In the genomic region with DNA sequence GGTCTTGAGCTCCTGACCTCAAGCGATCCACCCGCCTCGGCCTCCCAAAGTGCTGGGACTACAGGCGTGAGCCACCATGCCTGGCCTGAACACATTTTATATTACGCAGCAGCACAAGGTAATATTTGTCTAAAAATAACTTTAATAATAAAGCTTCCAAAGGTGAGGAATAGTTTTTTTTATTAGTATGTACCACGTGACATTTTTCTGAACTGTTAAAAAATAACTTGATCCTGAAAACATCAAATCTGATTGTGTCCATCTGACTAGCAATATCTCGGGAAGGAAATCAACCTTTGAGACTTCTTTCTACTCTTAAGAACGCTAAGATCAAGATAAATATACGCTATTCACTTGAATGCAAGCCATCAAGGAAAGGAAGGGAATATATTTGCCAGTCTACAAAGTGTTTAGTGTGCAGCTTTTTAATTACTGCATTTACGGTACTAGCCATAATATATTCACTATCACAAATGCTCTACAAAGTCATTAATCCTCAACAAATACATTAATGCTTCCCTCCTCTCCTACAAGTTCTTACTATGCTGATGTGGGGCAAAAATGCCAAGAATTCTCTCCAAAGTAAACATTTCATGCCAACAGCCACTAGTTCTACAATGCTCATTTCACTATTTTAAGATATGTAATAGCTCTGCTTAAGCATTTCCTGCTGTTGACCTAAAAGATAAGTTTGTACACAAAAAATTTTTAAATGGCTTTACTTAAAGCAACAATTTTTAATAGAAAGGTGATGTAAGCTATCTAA, we compare ENCODE assay signal across 26 cellular contexts.
A peak's percentile ranks its signal among the peaks of the same experiment; 100 is the strongest.
DNase-seq lines count a peak whose midpoint lies in the region; ATAC-seq and TF ChIP-seq lines count a peak whose summit lies in the region.
"Had no signal": no experiment of that assay in that cellular context is flagged by ENCODE, and none has a peak within 500 bp of the region (broad histone marks: within the 10 kb centered on the region; RNA-seq: fewer than 3 reads in every experiment).

No MANE protein-coding gene starts in this region.

- no peaks in the 10 kb centered on the region for H3K9me2 ChIP-seq in hepatocyte (replicated peaks; ENCODE audit: insufficient read depth)

- no peaks in the 10 kb centered on the region for H4K20me1 ChIP-seq in hepatocyte (ENCODE audit: insufficient read depth, poor library complexity, severe bottlenecking)

- H3K36me3 ChIP-seq in hepatocyte (replicated peaks; ENCODE audit: insufficient read depth, low read depth) (no peaks in the 10 kb centered on the region), upper lobe of right lung (no peaks in the 10 kb centered on the region)
- H3K36me3 ChIP-seq: gastroesophageal sphincter, WERI-Rb-1 had no signal

- 84% methylated on average over 10 of the region's 10 CpGs for WGBS in hepatocyte (ENCODE audit: low lambda C conversion rate, missing lambda C conversion rate)

- H3K27ac ChIP-seq in hepatocyte (no peak overlapping the region), upper lobe of right lung (peak overlapping the region; percentile 14)
- H3K27ac ChIP-seq: epithelial cell of prostate, PC-9, WERI-Rb-1 had no signal

- H3K4me2 ChIP-seq in hepatocyte: peak overlapping the region; percentile 14
- H3K4me2 ChIP-seq: PC-9 had no signal

- DNase-seq in NCI-H1048 (lab: John Stamatoyannopoulos, UW) (peak; percentile 24), astrocyte of the hippocampus (ENCODE audit: low read depth, low spot score) (peak; percentile 46), hepatocyte (ENCODE audit: low spot score) (no peak), upper lobe of right lung (no peak), NCI-H82 treated with DMSO at 0.1 percent for 48 hours (lab: John Stamatoyannopoulos, UW; ENCODE audit: unreplicated experiment) (no peak), left ventricle myocardium superior (no peak), NCI-H2029 treated with DMSO at 0.1 percent for 48 hours (lab: John Stamatoyannopoulos, UW) (no peak), NAMALWA (ENCODE audit: low spot score) (no peak)
- DNase-seq: activated CD8-positive, alpha-beta memory T cell treated with anti-CD3 and anti-CD28 coated beads, Interleukin-2, amount 50 U/mL, for 4 hours; activated naive CD8-positive, alpha-beta T cell treated with anti-CD3 and anti-CD28 coated beads, Interleukin-2, amount 50 U/mL, for 24 hours; CD8-positive, alpha-beta memory T cell; dorsolateral prefrontal cortex; kidney glomerular epithelial cell; NCI-H1436 treated with DMSO at 0.1 percent for 48 hours; PC-9; posterior cingulate gyrus; SIG-M5; stimulated activated CD4-positive, alpha-beta T cell treated with anti-CD3 and anti-CD28 coated beads, Interleukin-1b, Interleukin-23, amount 100 ng/mL, for 48 hours; stimulated activated naive B cell treated with anti-CD40 and anti-IgM and Interleukin-4, amounts not matched to agents 10 μg/mL and 1 μg/mL and 100 μg/mL, for 72 hours; T-helper 17 cell; trophoblast cell; WERI-Rb-1 had no signal

- H3K4me3 ChIP-seq in hepatocyte (no peak overlapping the region), upper lobe of right lung (no peak overlapping the region)
- H3K4me3 ChIP-seq: dorsolateral prefrontal cortex, gastroesophageal sphincter, PC-9 had no signal

- peak; percentile 44 for ATAC-seq in upper lobe of right lung
- ATAC-seq in left ventricle myocardium superior: no peak
- ATAC-seq: activated naive CD8-positive, alpha-beta T cell treated with anti-CD3 and anti-CD28 coated beads, Interleukin-2, amount 50 U/mL, for 24 hours; gastroesophageal sphincter; HCT116; natural killer cell treated with Interleukin-12 subunit alpha and Interleukin-12 subunit beta and Interleukin-15 and Interleukin-18, amount 100 ng/mL, for 72 hours; stimulated activated naive B cell treated with anti-CD40 and anti-IgM and Interleukin-4, amounts not matched to agents 10 μg/mL and 1 μg/mL and 100 μg/mL, for 72 hours; T-helper 17 cell had no signal

- H3K79me2 ChIP-seq in hepatocyte: peaks cover 35% of the 10 kb centered on the region

- no peak overlapping the region for H2AFZ ChIP-seq in hepatocyte
- H2AFZ ChIP-seq: PC-9 had no signal

- no peaks in the 10 kb centered on the region for H3K9me3 ChIP-seq in hepatocyte (ENCODE audit: low read depth)
- no peaks in the 10 kb centered on the region for H3K9me3 ChIP-seq in upper lobe of right lung
- H3K9me3 ChIP-seq: gastroesophageal sphincter had no signal

- H3K27me3 ChIP-seq in hepatocyte: no peaks in the 10 kb centered on the region
- no peaks in the 10 kb centered on the region for H3K27me3 ChIP-seq in upper lobe of right lung
- H3K27me3 ChIP-seq: dorsolateral prefrontal cortex, gastroesophageal sphincter had no signal

- H3K4me1 ChIP-seq in hepatocyte (ENCODE audit: insufficient read depth): no peaks in the 10 kb centered on the region
- peaks cover 32% of the 10 kb centered on the region for H3K4me1 ChIP-seq in upper lobe of right lung

- intact Hi-C loops in upper lobe of right lung (cut with DNase I) (no loop called here), left ventricle myocardium superior (cut with micrococcal nuclease) (no loop called here)

- TF ChIP-seq CTCF in hepatocyte (IDR thresholded peaks at IDR 0.05; ENCODE audit: poor library complexity): no peak
- no peak for TF ChIP-seq CTCF in upper lobe of right lung (IDR thresholded peaks at IDR 0.05)

Comparison
In these comparisons a context has a peak if more than half of its experiments do, and no peak if none do; other contexts are left out.
1. DNase-seq: peak in NCI-H1048 (single experiment) and astrocyte of the hippocampus (single experiment); none in hepatocyte (single experiment), upper lobe of right lung (single experiment), NCI-H82 treated with DMSO at 0.1 percent for 48 hours (single experiment), left ventricle myocardium superior (single experiment), NCI-H2029 treated with DMSO at 0.1 percent for 48 hours (single experiment) and NAMALWA (single experiment).